ENCODE assay signal across 8 cellular contexts in genomic region chr1:18945401-18945849, GRCh38. TPM values are rescaled to one million over a fixed set of nuclear protein-coding genes. Genes with fewer than 3 reads are reported as not detected.
DNase-seq lines count a peak whose midpoint lies in the region; ATAC-seq and TF ChIP-seq lines count a peak whose summit lies in the region.

No MANE protein-coding gene starts in this region.

- H3K4me3 ChIP-seq in GM23338 (no peak overlapping the region), fibroblast of villous mesenchyme (ENCODE audit: low read depth, low read length) (no peak overlapping the region), rectal smooth muscle tissue (ENCODE audit: low read length) (no peak overlapping the region)

- POLR2A ChIA-PET in RWPE1 (lab: Yijun Ruan, JAX; ENCODE audit: low non-redundant PET), result no interaction called here

- H3K79me2 ChIP-seq in GM23338 (replicated peaks; ENCODE audit: insufficient read depth), result no peaks in the 10 kb centered on the region; the same call in 1 of the 2 replicates

- H3K36me3 ChIP-seq in GM23338 (ENCODE audit: insufficient read depth) (no peaks in the 10 kb centered on the region), rectal smooth muscle tissue (ENCODE audit: control insufficient read depth, insufficient read depth, low read length) (no peaks in the 10 kb centered on the region)

- no peak overlapping the region; the same call in 1 of the 2 replicates for H3K27ac Mint-ChIP-seq in GM23338

- H3K4me2 ChIP-seq in GM23338, result peak overlapping the region; percentile 49; the same call in 1 of the 2 replicates

- peaks cover 24% of the 10 kb centered on the region for H3K27me3 Mint-ChIP-seq in GM23338 (ENCODE audit: insufficient read depth, low read depth, poor library complexity)

- peaks cover 54% of the 10 kb centered on the region for H3K4me1 Mint-ChIP-seq in GM23338

- no peaks in the 10 kb centered on the region; the same call in 2 of the 3 replicates for H3K36me3 Mint-ChIP-seq in GM23338 (ENCODE audit: low read depth)

- no peaks in the 10 kb centered on the region for H3F3A ChIP-seq in GM23338 (replicated peaks; ENCODE audit: low read depth)

- no peak overlapping the region for H3K27ac ChIP-seq in GM23338 (ENCODE audit: low read depth)
- peak overlapping the region; percentile 95 for H3K27ac ChIP-seq in RWPE1
- H3K27ac ChIP-seq in rectal smooth muscle tissue (ENCODE audit: low read depth, low read length), result peak overlapping the region; percentile 90

- DNase-seq in GM23338 (ENCODE audit: low spot score) (peak; percentile 58), RWPE1 (ENCODE audit: low spot score) (no peak), fibroblast of villous mesenchyme (ENCODE audit: low read depth) (peak; percentile 96)
- DNase-seq in stimulated activated CD4-positive, alpha-beta T cell treated with anti-CD3 and anti-CD28 coated beads, Interleukin-15, amount 100 ng/mL, for 24 hours, result no peak

- H3K9me3 Mint-ChIP-seq in GM23338, result peaks cover 3% of the 10 kb centered on the region; the same call in 2 of the 3 replicates

- no peaks in the 10 kb centered on the region for H3K9me2 ChIP-seq in GM23338 (ENCODE audit: insufficient read depth)

- no peak overlapping the region for H3K9ac ChIP-seq in rectal smooth muscle tissue (ENCODE audit: low read length)

- H3K4me1 ChIP-seq in GM23338 (ENCODE audit: insufficient read depth) (peaks cover 22% of the 10 kb centered on the region), rectal smooth muscle tissue (ENCODE audit: control insufficient read depth, insufficient read depth, low read length) (peaks cover 67% of the 10 kb centered on the region)

- ATAC-seq in GM23338 (peak; percentile 29), HG03342 (IDR thresholded peaks at IDR 0.05; ENCODE audit: unreplicated experiment) (no peak), GM18873 (IDR thresholded peaks at IDR 0.05; ENCODE audit: low FRiP score, unreplicated experiment) (no peak), HG03354 (IDR thresholded peaks at IDR 0.05; ENCODE audit: poor library complexity, severe bottlenecking, unreplicated experiment) (no peak)

- no peak overlapping the region for H3K4me3 Mint-ChIP-seq in GM23338

- TF ChIP-seq CTCF in GM23338 (conservative IDR thresholded peaks at IDR 0.05; ENCODE audit: low read depth in 2 of 2) (peak in 1 of 2 experiments; percentile 28; a peak in 1 of 4 replicates), RWPE1 (conservative IDR thresholded peaks at IDR 0.05; ENCODE audit: low read depth) (no peak), fibroblast of villous mesenchyme (IDR thresholded peaks at IDR 0.05; ENCODE audit: insufficient read depth, low read depth, low read length) (no peak)

- no peaks in the 10 kb centered on the region for H4K20me1 ChIP-seq in GM23338 (replicated peaks; ENCODE audit: insufficient read depth)

- CTCF ChIA-PET in RWPE1 (lab: Yijun Ruan, JAX), result interaction anchor here (1.1 kb wide), 1 partner anchor 46 kb away, joined by 3 read pairs; no protein-coding TSS in a partner anchor

- H3K27me3 ChIP-seq in GM23338 (ENCODE audit: insufficient read depth), result no peaks in the 10 kb centered on the region
- H3K27me3 ChIP-seq in rectal smooth muscle tissue (ENCODE audit: control insufficient read depth, insufficient read depth, low read length), result no peaks in the 10 kb centered on the region

- no peak overlapping the region for H2AFZ ChIP-seq in GM23338

TF ChIP-seq in GM23338, 12 proteins besides CTCF, POLR2A, EP300 and RAD21:
- no peak for TF ChIP-seq STAT1 (IDR thresholded peaks at IDR 0.05; ENCODE audit: unreplicated experiment)
- no peak for TF ChIP-seq CREB1 (CRISPR knock-in tag; IDR thresholded peaks at IDR 0.05; ENCODE audit: low read depth)
- TF ChIP-seq ZNF114 (CRISPR knock-in tag; IDR thresholded peaks at IDR 0.05), result no peak
- TF ChIP-seq, protein P1, sequence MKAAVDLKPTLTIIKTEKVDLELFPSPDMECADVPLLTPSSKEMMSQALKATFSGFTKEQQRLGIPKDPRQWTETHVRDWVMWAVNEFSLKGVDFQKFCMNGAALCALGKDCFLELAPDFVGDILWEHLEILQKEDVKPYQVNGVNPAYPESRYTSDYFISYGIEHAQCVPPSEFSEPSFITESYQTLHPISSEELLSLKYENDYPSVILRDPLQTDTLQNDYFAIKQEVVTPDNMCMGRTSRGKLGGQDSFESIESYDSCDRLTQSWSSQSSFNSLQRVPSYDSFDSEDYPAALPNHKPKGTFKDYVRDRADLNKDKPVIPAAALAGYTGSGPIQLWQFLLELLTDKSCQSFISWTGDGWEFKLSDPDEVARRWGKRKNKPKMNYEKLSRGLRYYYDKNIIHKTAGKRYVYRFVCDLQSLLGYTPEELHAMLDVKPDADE (IDR thresholded peaks at IDR 0.05), result no peak
- no peak for TF ChIP-seq EZH2phosphoT487 (IDR thresholded peaks at IDR 0.05; ENCODE audit: unreplicated experiment)
- no peak for TF ChIP-seq ZNF462 (CRISPR knock-in tag; IDR thresholded peaks at IDR 0.05)
- TF ChIP-seq EZH2 (IDR thresholded peaks at IDR 0.05; ENCODE audit: low read depth, unreplicated experiment), result no peak
- no peak for TF ChIP-seq POLR2AphosphoS5 (IDR thresholded peaks at IDR 0.05; ENCODE audit: low read depth)
- no peak for TF ChIP-seq JUNB (IDR thresholded peaks at IDR 0.05; ENCODE audit: unreplicated experiment)
- TF ChIP-seq ZNF331 (CRISPR knock-in tag; IDR thresholded peaks at IDR 0.05; ENCODE audit: low read depth), result no peak
- no peak for TF ChIP-seq NANOG (IDR thresholded peaks at IDR 0.05; ENCODE audit: borderline replicate concordance)

RNA-seq across cellular contexts. Expression of gene IFFO2, which starts 11.1 kb away (rescaled TPM):
- total RNA-seq in GM23338 (2014; rRNA removed; shearing (Covaris generic)), result 7.5 and 13.2 TPM in 2 replicates
- 0.71 and 1.5 TPM in 2 replicates for polyA plus RNA-seq in GM23338 (2016; fragmentation: Nextera tagmentation; extraction: Ambion mirVana)
- 11.2 and 15.5 TPM in 2 replicates for total RNA-seq in fibroblast of villous mesenchyme

RNA-seq across cellular contexts. Expression of gene ALDH4A1, which starts 43.1 kb away (rescaled TPM):
- 33.8 and 36.9 TPM in 2 replicates for total RNA-seq in GM23338 (2014; rRNA removed; shearing (Covaris generic))
- polyA plus RNA-seq in GM23338 (2016; fragmentation: Nextera tagmentation; extraction: Ambion mirVana), result 11.3 and 13.5 TPM in 2 replicates
- 13.0 and 13.5 TPM in 2 replicates for total RNA-seq in fibroblast of villous mesenchyme

Comparison
In these comparisons a context has a peak if more than half of its experiments do, and no peak if none do; other contexts are left out.
1. DNase-seq: peak in GM23338 (single experiment) and fibroblast of villous mesenchyme (single experiment); none in RWPE1 (single experiment) and stimulated activated CD4-positive, alpha-beta T cell treated with anti-CD3 and anti-CD28 coated beads, Interleukin-15, amount 100 ng/mL, for 24 hours (single experiment).